9 cellular contexts compared by ENCODE assay signal in genomic region chr2:11482473-11483031, GRCh38. TPM values are rescaled to one million over a fixed set of nuclear protein-coding genes. Genes with fewer than 3 reads are reported as not detected.
A peak's percentile ranks its signal among the peaks of the same experiment; 100 is the strongest.
DNase-seq lines count a peak whose midpoint lies in the region; ATAC-seq and TF ChIP-seq lines count a peak whose summit lies in the region.
"Had no signal": no experiment of that assay in that cellular context is flagged by ENCODE, and none has a peak within 500 bp of the region (broad histone marks: within the 10 kb centered on the region; RNA-seq: fewer than 3 reads in every experiment).

No MANE protein-coding gene starts in this region.

- WGBS in mesodermal cell (ENCODE audit: insufficient coverage in 2 of 2), 2 experiments, result 1 to 2% methylated on average over 10 to 43 of the region's 69 CpGs

- peaks cover 5% of the 10 kb centered on the region in 2 donors for H3K4me1 Mint-ChIP-seq in effector memory CD8-positive, alpha-beta T cell (ENCODE audit: low read depth in 2 of 2)

- DNase-seq in activated gamma-delta T cell (lab: John Stamatoyannopoulos, UW), result peak; percentile 17
- DNase-seq in activated gamma-delta T cell treated with Interleukin-2 at 50 U/mL for 16 hours, result no peak
- no peak for DNase-seq in effector memory CD8-positive, alpha-beta T cell
- no peak for DNase-seq in vagina (ENCODE audit: extremely low spot score in 2 of 2)
- DNase-seq in pons (ENCODE audit: low spot score), result no peak
- no peak for DNase-seq in stimulated activated CD4-positive, alpha-beta T cell treated with anti-CD3 and anti-CD28 coated beads, Interleukin-4, amount 100 ng/mL, for 24 hours
- no peak for DNase-seq in NK-92 (lab: John Stamatoyannopoulos, UW; ENCODE audit: unreplicated experiment)

- intact Hi-C loops in vagina (cut with DNase I), result loop anchor here (5.0 kb wide), 1 partner anchor 295 kb away; no protein-coding TSS in a partner anchor

- peaks cover 65 to 85% of the 10 kb centered on the region in 2 donors for H3K27me3 Mint-ChIP-seq in effector memory CD8-positive, alpha-beta T cell

- peaks cover 9% of the 10 kb centered on the region for H3K36me3 ChIP-seq in mesodermal cell (ENCODE audit: control insufficient read depth, insufficient read depth, low read length)
- no peaks in the 10 kb centered on the region for H3K36me3 ChIP-seq in vagina

- H3K27me3 ChIP-seq in vagina, result no peaks in the 10 kb centered on the region

- H3K9me3 ChIP-seq in mesodermal cell (ENCODE audit: control insufficient read depth, low read length) (no peaks in the 10 kb centered on the region), vagina (no peaks in the 10 kb centered on the region)

- H3K4me3 ChIP-seq in mesodermal cell (ENCODE audit: extremely low read depth, insufficient read depth, low read length, poor library complexity, severe bottlenecking) (peak overlapping the region; percentile 72), vagina (peak overlapping the region; percentile 63 to 95)

- TF ChIP-seq POLR2A in vagina (IDR thresholded peaks at IDR 0.05), result peak in 1 of 2 donors; percentile 3

- peak overlapping the region in 1 of 2 donors; percentile 33 for H3K4me3 Mint-ChIP-seq in effector memory CD8-positive, alpha-beta T cell

- peak overlapping the region; percentile 81 for H3K27ac ChIP-seq in mesodermal cell (ENCODE audit: low read depth, low read length, severe bottlenecking)
- peak overlapping the region; percentile 86 for H3K27ac ChIP-seq in vagina

- no peak for TF ChIP-seq CTCF in vagina (IDR thresholded peaks at IDR 0.05)

- no peaks in the 10 kb centered on the region for H3K9me3 Mint-ChIP-seq in effector memory CD8-positive, alpha-beta T cell
- H3K9me3 Mint-ChIP-seq: CD8-positive, alpha-beta T cell had no signal

- H3K4me1 ChIP-seq in mesodermal cell (ENCODE audit: control insufficient read depth, insufficient read depth, low read length, poor library complexity, severe bottlenecking), result peaks cover 6% of the 10 kb centered on the region
- peaks cover 27% of the 10 kb centered on the region for H3K4me1 ChIP-seq in vagina

- H3K27ac Mint-ChIP-seq in effector memory CD8-positive, alpha-beta T cell, result no peak overlapping the region
- H3K27ac Mint-ChIP-seq: CD8-positive, alpha-beta T cell had no signal

- peaks cover 7% of the 10 kb centered on the region for H3K36me3 Mint-ChIP-seq in effector memory CD8-positive, alpha-beta T cell (ENCODE audit: insufficient read depth)
- H3K36me3 Mint-ChIP-seq: CD8-positive, alpha-beta T cell had no signal

- ATAC-seq in effector memory CD8-positive, alpha-beta T cell (replicated peaks), result peak; percentile 7

RNA-seq across cellular contexts. Expression of gene E2F6, which starts 16.6 kb away (rescaled TPM):
- polyA plus RNA-seq in mesodermal cell (2013, experiment 1 of 2), result 23.3 TPM
- polyA plus RNA-seq in mesodermal cell (2013, experiment 2 of 2), result 22.7 TPM
- 9.1 TPM for total RNA-seq in vagina

RNA-seq across cellular contexts. Expression of gene GREB1, which starts 51.3 kb away (rescaled TPM):
- 19.7 TPM for polyA plus RNA-seq in mesodermal cell (2013, experiment 1 of 2)
- polyA plus RNA-seq in mesodermal cell (2013, experiment 2 of 2), result 15.9 TPM
- 35.4 TPM for total RNA-seq in vagina
